ENCODE assay signal across 8 cellular contexts in the genomic region with DNA sequence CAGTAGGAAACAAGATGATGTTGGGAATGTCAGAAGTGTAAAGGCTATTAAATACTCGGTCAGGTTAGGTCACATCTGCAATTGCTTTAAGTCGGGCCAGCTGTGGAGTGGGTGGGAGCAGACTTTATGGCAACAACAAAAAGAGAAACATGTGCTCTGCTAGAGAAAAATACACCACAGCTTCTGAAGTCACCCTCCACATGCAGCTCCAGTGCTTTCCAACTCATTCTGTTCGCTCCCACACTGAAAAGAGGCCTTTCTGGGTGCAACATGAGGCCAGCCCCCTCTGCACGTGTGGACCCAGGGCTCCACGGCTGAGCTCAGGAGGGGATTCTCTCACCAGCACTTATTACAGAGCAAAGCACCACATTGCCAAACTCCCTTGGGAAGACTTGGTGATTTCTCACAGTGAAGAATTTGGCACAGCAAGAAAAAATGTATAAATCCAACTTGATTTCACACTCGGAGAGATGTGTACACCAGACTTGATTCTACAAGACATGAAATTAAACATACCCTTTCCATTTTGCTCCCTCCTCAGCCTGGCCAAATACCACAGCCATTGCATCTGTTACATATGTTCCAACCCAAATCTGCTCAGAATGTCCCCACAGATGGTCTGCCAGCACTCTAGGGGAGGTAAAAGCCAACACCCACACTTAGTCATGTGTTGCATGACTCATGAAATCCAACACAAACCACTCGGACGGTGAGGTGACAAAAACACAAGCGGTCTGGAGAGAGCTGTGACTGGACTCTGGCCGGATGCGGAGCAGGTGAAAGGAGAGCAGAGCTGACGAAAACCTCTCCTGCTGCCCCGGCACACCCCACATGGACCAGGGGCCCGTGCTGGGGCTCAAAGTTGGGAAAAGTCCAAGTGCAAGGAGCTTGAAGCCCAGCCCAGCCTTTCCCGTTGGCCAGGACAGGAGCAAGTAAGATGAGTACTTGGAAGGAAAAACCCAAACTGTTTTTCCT.
A peak's percentile ranks its signal among the peaks of the same experiment; 100 is the strongest.
DNase-seq lines count a peak whose midpoint lies in the region; ATAC-seq, FAIRE-seq and TF ChIP-seq lines count a peak whose summit lies in the region.

No MANE protein-coding gene starts in this region.

- TF ChIP-seq RAD21 in GM12878 (IDR thresholded peaks at IDR 0.05; ENCODE audit: insufficient read depth, low read depth, low read length): no peak

- POLR2A ChIA-PET in GM12878 (lab: Charles Lee): interaction anchor here (1.0 to 1.4 kb wide), 2 partner anchors 12 to 28 kb away, joined by 3 to 5 read pairs; no protein-coding TSS in a partner anchor

- H3K9me3 ChIP-seq in GM12878 (replicated peaks; ENCODE audit: control insufficient read depth, insufficient read depth, low read length) (no peaks in the 10 kb centered on the region), kidney (ENCODE audit: control insufficient read depth in 1 of 2, low read length in 2 of 2) (no peaks in the 10 kb centered on the region), thoracic aorta (no peaks in the 10 kb centered on the region)

- no peak overlapping the region for H2AFZ ChIP-seq in GM12878 (ENCODE audit: control insufficient read depth, low read depth, low read length)

- H3K9ac ChIP-seq in GM12878 (ENCODE audit: control insufficient read depth, insufficient read depth, low read length): no peak overlapping the region
- H3K9ac ChIP-seq in kidney (ENCODE audit: low read length in 2 of 2): no peak overlapping the region

- SMC1A ChIA-PET in GM12878 (lab: Charles Lee; ENCODE audit: uncharacterized antibody, unreplicated experiment): interaction anchor here (0.8 to 4.2 kb wide), 10 partner anchors 15 to 708 kb away, joined by 3 to 22 read pairs (median 4); a partner anchor contains a TSS

- ATAC-seq in HG02571 (IDR thresholded peaks at IDR 0.05; ENCODE audit: unreplicated experiment) (peak; percentile 58), GM12878 (peak; percentile 90), thoracic aorta (ENCODE audit: insufficient number of reproducible peaks, low FRiP score, low read depth) (peak; percentile 80), GM18511 (IDR thresholded peaks at IDR 0.05; ENCODE audit: unreplicated experiment) (no peak), HG03432 (IDR thresholded peaks at IDR 0.05; ENCODE audit: unreplicated experiment) (no peak)

- H3K4me2 ChIP-seq in GM12878 (ENCODE audit: control insufficient read depth, insufficient read depth): no peak overlapping the region

- H4K20me1 ChIP-seq in GM12878 (ENCODE audit: control insufficient read depth, insufficient read depth): no peaks in the 10 kb centered on the region

- intact Hi-C loops in GM12878 (cut with micrococcal nuclease; ENCODE audit: unreplicated experiment): no loop called here
- intact Hi-C loops in kidney (cut with DNase I): no loop called here
- intact Hi-C loops in posterior vena cava (cut with DNase I): no loop called here

- TF ChIP-seq POLR2A in GM12878 (IDR thresholded peaks at IDR 0.05; ENCODE audit: low read depth, low read length): no peak

- H3K4me1 ChIP-seq in GM12878 (ENCODE audit: control insufficient read depth, insufficient read depth, low read length): no peaks in the 10 kb centered on the region
- peaks cover 17 to 18% of the 10 kb centered on the region in 2 donors for H3K4me1 ChIP-seq in kidney (ENCODE audit: control insufficient read depth in 1 of 2, insufficient read depth in 1 of 2, low read depth in 1 of 2, low read length in 2 of 2)
- H3K4me1 ChIP-seq in thoracic aorta (ENCODE audit: control insufficient read depth in 1 of 2, low read depth in 2 of 2): peaks cover 48 to 85% of the 10 kb centered on the region in 2 donors

- DNase-seq in GM12878 (ENCODE audit: low read depth, low spot score) (no peak), kidney (peak; percentile 88), thoracic aorta (ENCODE audit: low spot score) (peak; percentile 67), posterior vena cava (ENCODE audit: low spot score) (no peak), NCI-H82 (lab: John Stamatoyannopoulos, UW) (no peak)

- CTCF ChIA-PET in GM12878 (lab: Yijun Ruan, JAX): interaction anchor here (0.6 to 3.1 kb wide), 7 partner anchors 26 to 753 kb away, joined by 3 to 11 read pairs (median 4); no protein-coding TSS in a partner anchor

- H3K4me3 ChIP-seq in GM12878: no peak overlapping the region
- no peak overlapping the region for H3K4me3 ChIP-seq in kidney (ENCODE audit: low read length in 2 of 2)
- H3K4me3 ChIP-seq in thoracic aorta: peak overlapping the region; percentile 49

- FAIRE-seq in GM12878 (lab: Jason Lieb, UNC) (no peak), kidney (lab: Jason Lieb, UNC) (no peak)

- H3K27ac ChIP-seq in GM12878 (ENCODE audit: control insufficient read depth, insufficient read depth): no peak overlapping the region
- H3K27ac ChIP-seq in kidney (ENCODE audit: low read depth in 2 of 2, low read length in 2 of 2): peak overlapping the region; percentile 61 to 83
- H3K27ac ChIP-seq in thoracic aorta: peak overlapping the region; percentile 86 to 96

- H3K36me3 ChIP-seq in GM12878 (ENCODE audit: control insufficient read depth in 2 of 2, insufficient read depth in 2 of 2, low read length in 1 of 2) (no peaks in the 10 kb centered on the region), kidney (ENCODE audit: control insufficient read depth in 1 of 2, insufficient read depth in 2 of 2, low read length in 2 of 2) (peaks cover 7 to 13% of the 10 kb centered on the region in 2 donors), thoracic aorta (peaks cover 39% of the 10 kb centered on the region)

- BruUV-seq in GM12878 (replicated peaks; lab: Mats Ljungman, UMichigan): no TSS peak

- RAD21 ChIA-PET in GM12878 (lab: Charles Lee; ENCODE audit: unreplicated experiment): interaction anchor here (0.9 to 2.0 kb wide), 6 partner anchors 25 to 51 kb away, joined by 3 to 12 read pairs (median 4); no protein-coding TSS in a partner anchor

- no peaks in the 10 kb centered on the region for H3K79me2 ChIP-seq in GM12878 (ENCODE audit: control insufficient read depth, insufficient read depth, low read length)

- WGBS in GM12878 (ENCODE audit: insufficient coverage, insufficient replicate concordance, low lambda C conversion rate, missing lambda C conversion rate): 38% methylated on average over 15 of the region's 15 CpGs

- TF ChIP-seq EP300 in GM12878 (IDR thresholded peaks at IDR 0.05; ENCODE audit: borderline replicate concordance in 1 of 2, control insufficient read depth in 1 of 2, low read depth in 2 of 2, low read length in 2 of 2): no peak

- in situ Hi-C loops in GM12878 (cut with MboI): no loop called here

- H3K27me3 ChIP-seq in GM12878 (replicated peaks in 1 of 2; ENCODE audit: control insufficient read depth in 2 of 2, insufficient read depth in 2 of 2, low read length in 1 of 2) (no peaks in the 10 kb centered on the region; a peak in 2 of 4 replicates), thoracic aorta (replicated peaks; ENCODE audit: insufficient read depth) (no peaks in the 10 kb centered on the region)

- TF ChIP-seq CTCF in GM12878 (IDR thresholded peaks at IDR 0.05 in 2 of 3, conservative IDR thresholded peaks at IDR 0.05 in 1 of 3; ENCODE audit: control insufficient read depth in 2 of 3, extremely low read depth in 1 of 3, insufficient read depth in 1 of 3, low read depth in 3 of 3, low read length in 3 of 3) (no peak), kidney (IDR thresholded peaks at IDR 0.05; ENCODE audit: borderline replicate concordance, extremely low read depth, insufficient read depth) (no peak), thoracic aorta (IDR thresholded peaks at IDR 0.05) (no peak)

TF ChIP-seq in GM12878, 131 proteins besides CTCF, POLR2A, EP300 and RAD21 (continues in another document):
- TF ChIP-seq IKZF2 (IDR thresholded peaks at IDR 0.05) (peak in 1 of 2 experiments; percentile 59; a peak in 2 of 4 replicates), BMI1 (IDR thresholded peaks at IDR 0.05; ENCODE audit: borderline replicate concordance) (no peak), POU2F2 (IDR thresholded peaks at IDR 0.05; ENCODE audit: borderline replicate concordance, low read depth, low read length) (no peak), MEF2A (IDR thresholded peaks at IDR 0.05; ENCODE audit: insufficient read depth, low read depth, low read length) (no peak), POLR2AphosphoS5 (IDR thresholded peaks at IDR 0.05; ENCODE audit: low read length) (no peak), SIX5 (IDR thresholded peaks at IDR 0.05; ENCODE audit: low read depth, low read length, severe bottlenecking) (no peak), RCOR1 (conservative IDR thresholded peaks at IDR 0.05; ENCODE audit: low read depth, low read length) (no peak), SP1 (IDR thresholded peaks at IDR 0.05; ENCODE audit: low read depth, low read length) (no peak), NFYA (IDR thresholded peaks at IDR 0.05; ENCODE audit: borderline replicate concordance, low read depth, low read length) (no peak), BHLHE40 (IDR thresholded peaks at IDR 0.05; ENCODE audit: borderline replicate concordance in 1 of 2, low read depth in 2 of 2, low read length in 1 of 2) (peak in 1 of 2 experiments; percentile 70; a peak in 2 of 4 replicates), ZNF622 (IDR thresholded peaks at IDR 0.05) (no peak), CBX3 (IDR thresholded peaks at IDR 0.05; ENCODE audit: borderline replicate concordance, low read depth) (no peak), CHD4 (IDR thresholded peaks at IDR 0.05) (no peak)
- TF ChIP-seq, protein P1, sequence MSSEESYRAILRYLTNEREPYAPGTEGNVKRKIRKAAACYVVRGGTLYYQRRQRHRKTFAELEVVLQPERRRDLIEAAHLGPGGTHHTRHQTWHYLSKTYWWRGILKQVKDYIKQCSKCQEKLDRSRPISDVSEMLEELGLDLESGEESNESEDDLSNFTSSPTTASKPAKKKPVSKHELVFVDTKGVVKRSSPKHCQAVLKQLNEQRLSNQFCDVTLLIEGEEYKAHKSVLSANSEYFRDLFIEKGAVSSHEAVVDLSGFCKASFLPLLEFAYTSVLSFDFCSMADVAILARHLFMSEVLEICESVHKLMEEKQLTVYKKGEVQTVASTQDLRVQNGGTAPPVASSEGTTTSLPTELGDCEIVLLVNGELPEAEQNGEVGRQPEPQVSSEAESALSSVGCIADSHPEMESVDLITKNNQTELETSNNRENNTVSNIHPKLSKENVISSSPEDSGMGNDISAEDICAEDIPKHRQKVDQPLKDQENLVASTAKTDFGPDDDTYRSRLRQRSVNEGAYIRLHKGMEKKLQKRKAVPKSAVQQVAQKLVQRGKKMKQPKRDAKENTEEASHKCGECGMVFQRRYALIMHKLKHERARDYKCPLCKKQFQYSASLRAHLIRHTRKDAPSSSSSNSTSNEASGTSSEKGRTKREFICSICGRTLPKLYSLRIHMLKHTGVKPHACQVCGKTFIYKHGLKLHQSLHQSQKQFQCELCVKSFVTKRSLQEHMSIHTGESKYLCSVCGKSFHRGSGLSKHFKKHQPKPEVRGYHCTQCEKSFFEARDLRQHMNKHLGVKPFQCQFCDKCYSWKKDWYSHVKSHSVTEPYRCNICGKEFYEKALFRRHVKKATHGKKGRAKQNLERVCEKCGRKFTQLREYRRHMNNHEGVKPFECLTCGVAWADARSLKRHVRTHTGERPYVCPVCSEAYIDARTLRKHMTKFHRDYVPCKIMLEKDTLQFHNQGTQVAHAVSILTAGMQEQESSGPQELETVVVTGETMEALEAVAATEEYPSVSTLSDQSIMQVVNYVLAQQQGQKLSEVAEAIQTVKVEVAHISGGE (CRISPR knock-in tag; IDR thresholded peaks at IDR 0.05): no peak

Comparison
In these comparisons a context has a peak if more than half of its experiments do, and no peak if none do; other contexts are left out.
1. ATAC-seq: peak in HG02571 (single experiment), GM12878 (single experiment) and thoracic aorta (single experiment); none in GM18511 (single experiment) and HG03432 (single experiment).
2. DNase-seq: peak in kidney (single experiment) and thoracic aorta (single experiment); none in GM12878 (single experiment), posterior vena cava (single experiment) and NCI-H82 (single experiment).